ENCODE assay signal across 22 cellular contexts in genomic region chr21:38800046-38800758, GRCh38.
"Had no signal": no experiment of that assay in that cellular context is flagged by ENCODE, and none has a peak within 500 bp of the region (broad histone marks: within the 10 kb centered on the region; RNA-seq: fewer than 3 reads in every experiment).

No MANE protein-coding gene starts in this region.

- H3K9me3 ChIP-seq: gastrocnemius medialis, heart right ventricle, ovary, suprapubic skin, thyroid gland, upper lobe of left lung, uterus had no signal

- ATAC-seq: esophagus mucosa; gastrocnemius medialis; heart right ventricle; natural killer cell; right cardiac atrium; stimulated activated effector memory CD8-positive, alpha-beta T cell treated with anti-CD3 and anti-CD28 coated beads, Interleukin-12 subunit alpha, Interleukin-12 subunit beta, amount 100 ng/mL, for 72 hours; stimulated activated naive CD8-positive, alpha-beta T cell treated with anti-CD3 and anti-CD28 coated beads, Interleukin-15, Interleukin-2, amounts not matched to agents 100 U/mL and 50 U/mL, for 24 hours had no signal

- H3K9me3 Mint-ChIP-seq: endodermal cell; mesothelial cell of epicardium; natural killer cell; neural progenitor cell; stimulated activated effector memory CD8-positive, alpha-beta T cell treated with anti-CD3 and anti-CD28 coated beads, Interleukin-12 subunit alpha, Interleukin-12 subunit beta, amount 100 ng/mL, for 72 hours had no signal

- H3K4me2 ChIP-seq: neural progenitor cell had no signal

- H3K9ac ChIP-seq: neural progenitor cell had no signal

- H2AFZ ChIP-seq: neural progenitor cell had no signal

- H3K36me3 Mint-ChIP-seq: mesothelial cell of epicardium, natural killer cell, neural progenitor cell had no signal

- H3K36me3 ChIP-seq: gastrocnemius medialis, heart right ventricle, neural progenitor cell, ovary, suprapubic skin, thyroid gland, upper lobe of left lung, uterus had no signal

- H3K27me3 ChIP-seq: gastrocnemius medialis, heart right ventricle, ovary, suprapubic skin, thyroid gland, upper lobe of left lung, uterus had no signal

- DNase-seq: effector CD4-positive, alpha-beta T cell; endodermal cell; gastrocnemius medialis; heart right ventricle; kidney glomerular epithelial cell; natural killer cell; nucleus accumbens; ovary; right cardiac atrium; stimulated activated CD4-positive, alpha-beta T cell treated with anti-CD3 and anti-CD28 coated beads, Interleukin-4, amount 100 ng/mL, for 1 hour; stimulated activated CD8-positive, alpha-beta memory T cell treated with anti-CD3 and anti-CD28 coated beads, Interleukin-4, amount 100 ng/mL, for 48 hours; stimulated activated naive CD8-positive, alpha-beta T cell treated with anti-CD3 and anti-CD28 coated beads, Interleukin-15, Interleukin-2, amounts not matched to agents 100 U/mL and 50 U/mL, for 24 hours; thyroid gland; upper lobe of left lung; uterus had no signal

- H3K4me1 ChIP-seq: gastrocnemius medialis, uterus had no signal

- H3K27ac Mint-ChIP-seq: endodermal cell; mesothelial cell of epicardium; natural killer cell; neural progenitor cell; progenitor cell of endocrine pancreas; stimulated activated effector memory CD8-positive, alpha-beta T cell treated with anti-CD3 and anti-CD28 coated beads, Interleukin-12 subunit alpha, Interleukin-12 subunit beta, amount 100 ng/mL, for 72 hours had no signal

- H3K4me3 ChIP-seq: coronary artery, gastrocnemius medialis, heart right ventricle, neural progenitor cell, ovary, suprapubic skin, thyroid gland, upper lobe of left lung, uterus had no signal

- H3K4me3 Mint-ChIP-seq: endodermal cell; mesothelial cell of epicardium; natural killer cell; neural progenitor cell; stimulated activated effector memory CD8-positive, alpha-beta T cell treated with anti-CD3 and anti-CD28 coated beads, Interleukin-12 subunit alpha, Interleukin-12 subunit beta, amount 100 ng/mL, for 72 hours had no signal

- H3K27ac ChIP-seq: coronary artery, gastrocnemius medialis, heart right ventricle, neural progenitor cell, ovary, suprapubic skin, thyroid gland, upper lobe of left lung, uterus had no signal
